ENCODE assay signal across 21 cellular contexts in the genomic region with DNA sequence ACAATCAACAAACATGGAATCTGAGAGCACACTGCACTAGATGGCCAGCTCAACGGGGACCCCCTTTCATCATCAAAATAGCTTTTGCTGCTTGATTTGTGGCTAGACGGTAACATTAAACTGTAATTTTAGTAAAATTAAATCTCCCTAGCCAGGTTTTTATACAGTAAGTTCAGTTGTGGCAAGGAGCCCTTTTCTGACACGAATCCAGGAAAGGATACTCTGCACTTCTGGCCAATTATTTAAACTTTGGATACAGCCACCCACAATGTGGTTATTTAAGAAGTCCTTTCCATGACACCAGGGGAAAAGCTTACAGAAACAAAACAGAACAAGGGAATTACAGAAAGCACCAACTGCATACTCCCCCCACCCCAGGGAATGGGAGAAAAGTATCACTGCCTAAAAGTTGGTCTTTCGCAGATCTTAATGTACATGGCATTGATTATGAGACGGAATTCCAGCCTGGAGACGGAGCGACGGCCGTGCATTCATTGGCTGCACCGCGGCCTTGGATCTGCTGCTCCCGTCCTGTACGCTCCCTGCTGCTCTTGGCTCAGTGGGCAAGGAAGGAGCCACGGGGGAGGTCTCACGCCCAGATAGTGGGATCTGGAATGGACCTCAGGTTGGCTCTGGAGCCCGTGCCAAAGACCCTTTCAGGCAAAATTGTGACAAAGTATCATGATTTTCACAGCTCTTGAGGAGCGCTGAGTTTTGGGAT. TPM values are rescaled to one million over a fixed set of nuclear protein-coding genes. Genes with fewer than 3 reads are reported as not detected.
DNase-seq lines count a peak whose midpoint lies in the region; ATAC-seq, FAIRE-seq and TF ChIP-seq lines count a peak whose summit lies in the region.
"Had no signal": no experiment of that assay in that cellular context is flagged by ENCODE, and none has a peak within 500 bp of the region (broad histone marks: within the 10 kb centered on the region; RNA-seq: fewer than 3 reads in every experiment).

No MANE protein-coding gene starts in this region.

- no peak for TF ChIP-seq CTCF in mammary epithelial cell (conservative IDR thresholded peaks at IDR 0.05 in 1 of 2, IDR thresholded peaks at IDR 0.05 in 1 of 2; ENCODE audit: extremely low read depth in 1 of 2, insufficient read depth in 1 of 2, low read depth in 1 of 2, low read length in 2 of 2)
- TF ChIP-seq CTCF in uterus (IDR thresholded peaks at IDR 0.05), result no peak

- no peaks in the 10 kb centered on the region for H4K20me1 ChIP-seq in mammary epithelial cell (ENCODE audit: insufficient read depth, low read length)

- dilution Hi-C loops in mammary epithelial cell (cut with HindIII; ENCODE audit: low sequenced_read_pairs), result loop anchor here (5.0 kb wide), 1 partner anchor 186 kb away; no protein-coding TSS in a partner anchor

- H3K9me3 ChIP-seq in MG63 (no peaks in the 10 kb centered on the region), mammary epithelial cell (replicated peaks; ENCODE audit: insufficient read depth, low read length) (no peaks in the 10 kb centered on the region), uterus (no peaks in the 10 kb centered on the region)

- H3K4me1 ChIP-seq in mammary epithelial cell (ENCODE audit: insufficient read depth, low read length), result peaks cover 42% of the 10 kb centered on the region
- peaks cover 0 to 6% of the 10 kb centered on the region in 2 donors for H3K4me1 ChIP-seq in uterus

- H3K36me3 ChIP-seq in MG63 (peaks cover 38% of the 10 kb centered on the region), mammary epithelial cell (ENCODE audit: insufficient read depth, low read length) (peaks cover 12% of the 10 kb centered on the region), uterus (no peaks in the 10 kb centered on the region)

- CTCF ChIA-PET in mammary epithelial cell (lab: Charles Lee; ENCODE audit: low non-redundant PET), result no interaction called here

- no peaks in the 10 kb centered on the region for H3K79me2 ChIP-seq in mammary epithelial cell (ENCODE audit: insufficient read depth, low read length)

- H3K27me3 ChIP-seq in MG63, result no peaks in the 10 kb centered on the region
- H3K27me3 ChIP-seq in mammary epithelial cell (ENCODE audit: insufficient read depth, low read length), result no peaks in the 10 kb centered on the region
- H3K27me3 ChIP-seq in uterus, result no peaks in the 10 kb centered on the region

- ATAC-seq in HG02678 (IDR thresholded peaks at IDR 0.05; ENCODE audit: unreplicated experiment), result no peak
- ATAC-seq: CD8-positive, alpha-beta T cell; effector memory CD8-positive, alpha-beta T cell; natural killer cell; right cardiac atrium had no signal

- no peak overlapping the region for H3K9ac ChIP-seq in mammary epithelial cell (ENCODE audit: insufficient read depth, low read length)

- in situ Hi-C loops in mammary epithelial cell (cut with MboI; ENCODE audit: low sequenced_read_pairs in 2 of 2), result no loop called here

- H3K4me3 ChIP-seq in MG63 (no peak overlapping the region), mammary epithelial cell (replicated peaks in 1 of 3; ENCODE audit: insufficient read depth in 1 of 3, low read depth in 2 of 3, low read length in 3 of 3) (no peak overlapping the region), uterus (no peak overlapping the region)

- no peak overlapping the region for H2AFZ ChIP-seq in mammary epithelial cell (ENCODE audit: low read depth, low read length)

- no peak for FAIRE-seq in frontal cortex (lab: Jason Lieb, UNC)
- FAIRE-seq: H54 had no signal

- intact Hi-C loops in mammary epithelial cell (cut with micrococcal nuclease) (loop anchor here (5.0 kb wide), 1 partner anchor 71 kb away; the partner anchor contains the start of genes DEPDC5 and PRR14L), uterus (cut with DNase I; ENCODE audit: low total_unique reads) (no loop called here)

- DNase-seq in MG63 (peak; percentile 43), mammary epithelial cell (no peak), myocyte (ENCODE audit: low read depth) (peak; percentile 56), uterus (no peak), frontal cortex (ENCODE audit: low spot score in 2 of 2) (no peak), NCI-H1417 (lab: John Stamatoyannopoulos, UW) (no peak), amniotic stem cell (lab: John Stamatoyannopoulos, UW) (no peak)
- DNase-seq: activated CD4-positive, alpha-beta T cell treated with anti-CD3 and anti-CD28 coated beads, Interleukin-2, amount 10 ng/mL, durations not matched to agents 7 days and 5 days; amygdala; CD8-positive, alpha-beta T cell; effector memory CD8-positive, alpha-beta T cell; head of caudate nucleus; natural killer cell; NCI-H1930; NCI-H524; right cardiac atrium; stimulated activated naive CD4-positive, alpha-beta T cell; T-helper 2 cell had no signal

- no peak overlapping the region for H3K4me2 ChIP-seq in mammary epithelial cell (ENCODE audit: insufficient read depth, low read depth, low read length)

- WGBS in mammary epithelial cell (ENCODE audit: low coverage, missing lambda C conversion rate), result 37% methylated on average over 12 of the region's 17 CpGs

- TSS peak; percentile 15 for BruUV-seq in mammary epithelial cell (replicated peaks; lab: Mats Ljungman, UMichigan)

- no peak for TF ChIP-seq POLR2A in uterus (IDR thresholded peaks at IDR 0.05)

- H3K27ac ChIP-seq in mammary epithelial cell (ENCODE audit: insufficient read depth, low read depth, low read length) (peak overlapping the region; percentile 75), uterus (peak overlapping the region; percentile 2 to 3)
- H3K27ac ChIP-seq: HL-60 had no signal

RNA-seq across cellular contexts. Expression of gene PISD, which starts 19.8 kb away (rescaled TPM):
- 16.0 and 30.5 TPM in 2 replicates for total RNA-seq in MG63 (2014; rRNA removed; shearing (Covaris generic); ENCODE audit: low replicate concordance)
- total RNA-seq in mammary epithelial cell, result 10 to 100 TPM; 53.7 to 67.8 TPM
- polyA plus RNA-seq in mammary epithelial cell, result 31.7 TPM
- polyA minus RNA-seq in mammary epithelial cell, result 32.4 TPM
- 29.3 and 56.2 TPM in 2 replicates for total RNA-seq in myocyte
- polyA plus RNA-seq in myocyte (2012), result 21.5 TPM
- total RNA-seq in uterus, result 100 to 1,000 TPM in 1 of 4 donors, 10 to 100 TPM in 3; 21.8 to 205 (median 42.2) TPM
- 34.2 TPM for total RNA-seq in frontal cortex

Comparison
In these comparisons a context has a peak if more than half of its experiments do, and no peak if none do; other contexts are left out.
1. DNase-seq: peak in MG63 (single experiment) and myocyte (single experiment); none in mammary epithelial cell (single experiment), uterus (0 of 2), frontal cortex (0 of 2), NCI-H1417 (0 of 3) and amniotic stem cell (single experiment).